1 cellular context compared by ENCODE assay signal in the genomic region with DNA sequence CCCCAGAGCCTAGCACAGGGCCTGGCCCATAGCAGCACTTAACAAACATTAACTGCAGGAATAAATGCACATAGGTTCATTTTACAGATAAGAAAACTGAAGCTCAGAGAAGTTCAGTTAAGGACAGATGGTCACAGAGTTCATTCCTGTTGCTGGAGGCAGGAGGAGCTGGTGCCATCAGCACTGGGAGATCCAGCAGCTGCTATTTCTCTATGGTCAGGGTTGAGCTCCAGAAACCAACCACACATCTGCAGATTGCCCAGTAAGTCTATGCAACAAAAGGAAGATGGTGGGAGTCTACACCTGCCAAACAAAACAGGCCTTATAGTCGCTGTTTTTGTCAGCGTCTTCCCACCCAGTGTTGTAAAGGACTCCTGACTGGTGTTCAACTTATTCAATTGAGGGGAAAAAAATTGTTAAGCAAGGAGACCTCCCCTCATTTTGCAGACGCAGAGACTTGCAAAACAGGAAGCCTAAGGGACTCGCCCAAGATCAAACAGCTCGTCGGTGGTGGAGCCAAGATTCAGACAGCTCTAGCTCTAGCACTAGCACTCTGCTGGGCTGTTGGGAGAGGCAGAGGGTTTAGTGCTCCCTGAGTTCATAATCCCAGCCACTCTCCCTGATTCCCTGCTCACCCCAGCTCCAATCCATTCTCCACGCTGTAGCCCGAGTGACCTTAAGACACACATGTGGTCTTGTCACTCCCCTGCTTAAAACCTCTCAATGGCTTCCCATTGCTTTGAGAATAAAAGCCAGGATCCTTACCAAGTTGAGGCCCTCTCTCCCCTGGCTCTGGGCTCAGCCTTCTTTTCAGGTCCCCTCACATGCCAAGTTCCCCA.
TF ChIP-seq lines count a peak whose summit lies in the region.

No MANE protein-coding gene starts in this region.

TF ChIP-seq in H1, 55 proteins besides CTCF, POLR2A, EP300 and RAD21 (continued from another document):
- no peak for TF ChIP-seq CTBP2 (IDR thresholded peaks at IDR 0.05; ENCODE audit: borderline replicate concordance, insufficient read depth, insufficient read length, low read length)
- TF ChIP-seq CHD1 (IDR thresholded peaks at IDR 0.05; ENCODE audit: low read depth, low read length): no peak
- no peak for TF ChIP-seq TCF12 (IDR thresholded peaks at IDR 0.05; ENCODE audit: low read depth, low read length)
- no peak for TF ChIP-seq POLR2AphosphoS5 (IDR thresholded peaks at IDR 0.05; ENCODE audit: low read depth, low read length)
- no peak for TF ChIP-seq SRF (IDR thresholded peaks at IDR 0.05; ENCODE audit: low read depth, low read length)
- TF ChIP-seq ZNF274 (IDR thresholded peaks at IDR 0.05; ENCODE audit: borderline replicate concordance, extremely low read depth, low read length): no peak
- TF ChIP-seq SP2 (IDR thresholded peaks at IDR 0.05; ENCODE audit: low read length): no peak
- TF ChIP-seq, protein P1, sequence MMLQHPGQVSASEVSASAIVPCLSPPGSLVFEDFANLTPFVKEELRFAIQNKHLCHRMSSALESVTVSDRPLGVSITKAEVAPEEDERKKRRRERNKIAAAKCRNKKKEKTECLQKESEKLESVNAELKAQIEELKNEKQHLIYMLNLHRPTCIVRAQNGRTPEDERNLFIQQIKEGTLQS (IDR thresholded peaks at IDR 0.05; ENCODE audit: insufficient read depth, low read depth, low read length): no peak
- no peak for TF ChIP-seq POU5F1 (IDR thresholded peaks at IDR 0.05; ENCODE audit: low read depth, low read length)
- no peak for TF ChIP-seq SAP30 (IDR thresholded peaks at IDR 0.05; ENCODE audit: insufficient read depth, insufficient replicate concordance, low read length)
